Comparison of ENCODE assay signal across 14 cellular contexts in the genomic region with DNA sequence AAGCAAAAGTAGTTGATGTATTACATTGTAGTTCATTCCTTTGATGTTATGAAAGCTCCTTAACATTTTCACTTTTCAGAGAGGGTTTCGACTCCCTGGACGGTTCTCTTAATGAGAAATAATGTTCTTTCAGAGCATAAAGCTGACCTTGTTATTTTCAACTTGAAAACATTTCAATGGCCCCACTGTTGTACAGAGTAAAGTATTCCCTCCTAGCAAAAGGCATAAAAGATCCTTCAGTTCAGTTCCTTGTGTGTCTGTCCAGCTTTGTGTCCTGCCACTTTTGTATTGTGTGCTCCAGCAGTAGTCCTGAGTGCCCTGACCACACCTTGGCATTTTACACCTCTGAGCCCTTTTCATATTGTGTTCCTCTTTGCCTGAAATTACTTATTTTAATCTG.
"Had no signal": no experiment of that assay in that cellular context is flagged by ENCODE, and none has a peak within 500 bp of the region (broad histone marks: within the 10 kb centered on the region; RNA-seq: fewer than 3 reads in every experiment).

No MANE protein-coding gene starts in this region.

- H3K9me3 Mint-ChIP-seq: naive thymus-derived CD4-positive, alpha-beta T cell; stimulated activated effector memory CD8-positive, alpha-beta T cell treated with anti-CD3 and anti-CD28 coated beads, Interleukin-12 subunit alpha, Interleukin-12 subunit beta, amount 100 ng/mL, for 72 hours; T-cell had no signal

- H3K27me3 Mint-ChIP-seq: activated naive CD8-positive, alpha-beta T cell; naive thymus-derived CD4-positive, alpha-beta T cell; progenitor cell of endocrine pancreas; T-cell had no signal

- H3K27ac ChIP-seq: breast epithelium, SJSA1, testis had no signal

- H3K9me3 ChIP-seq: breast epithelium, SJSA1, testis had no signal

- H3K4me1 ChIP-seq: breast epithelium, SJSA1, testis had no signal

- H3K27me3 ChIP-seq: breast epithelium, SJSA1, testis had no signal

- H3K36me3 ChIP-seq: breast epithelium, SJSA1 had no signal

- H3K27ac Mint-ChIP-seq: activated naive CD8-positive, alpha-beta T cell; progenitor cell of endocrine pancreas; stimulated activated effector memory CD8-positive, alpha-beta T cell treated with anti-CD3 and anti-CD28 coated beads, Interleukin-12 subunit alpha, Interleukin-12 subunit beta, amount 100 ng/mL, for 72 hours; T-cell had no signal

- ATAC-seq: naive thymus-derived CD4-positive, alpha-beta T cell; right cardiac atrium; stimulated activated effector memory CD8-positive, alpha-beta T cell treated with anti-CD3 and anti-CD28 coated beads, Interleukin-12 subunit alpha, Interleukin-12 subunit beta, amount 100 ng/mL, for 72 hours; T-cell had no signal

- DNase-seq: activated CD4-positive, alpha-beta T cell treated with anti-CD3 and anti-CD28 coated beads, Interleukin-2, amount 50 U/mL, for 1 hour; activated effector memory CD4-positive, alpha-beta T cell treated with anti-CD3 and anti-CD28 coated beads, Interleukin-2, amount 50 U/mL, for 16 hours; activated T-cell treated with anti-CD3 and anti-CD28 coated beads, Interleukin-2, amount 50 U/mL, for 1 hour; aorta; naive thymus-derived CD4-positive, alpha-beta T cell; T-cell; testis had no signal

- H3K4me3 Mint-ChIP-seq: activated naive CD8-positive, alpha-beta T cell; naive thymus-derived CD4-positive, alpha-beta T cell; stimulated activated effector memory CD8-positive, alpha-beta T cell treated with anti-CD3 and anti-CD28 coated beads, Interleukin-12 subunit alpha, Interleukin-12 subunit beta, amount 100 ng/mL, for 72 hours; T-cell had no signal

- H3K4me3 ChIP-seq: breast epithelium, SJSA1, smooth muscle cell, testis had no signal

- H3K4me2 ChIP-seq: smooth muscle cell had no signal
